Comparison of ENCODE assay signal across 16 cellular contexts in genomic region chr22:36015155-36015805, GRCh38. TPM values are rescaled to one million over a fixed set of nuclear protein-coding genes. Genes with fewer than 3 reads are reported as not detected.
DNase-seq lines count a peak whose midpoint lies in the region; ATAC-seq and TF ChIP-seq lines count a peak whose summit lies in the region.
"Had no signal": no experiment of that assay in that cellular context is flagged by ENCODE, and none has a peak within 500 bp of the region (broad histone marks: within the 10 kb centered on the region; RNA-seq: fewer than 3 reads in every experiment).

No MANE protein-coding gene starts in this region.

- no peaks in the 10 kb centered on the region for H3K27me3 Mint-ChIP-seq in type B pancreatic cell
- H3K27me3 Mint-ChIP-seq in CD14-positive monocyte (ENCODE audit: low read depth in 3 of 3) = peaks cover 0 to 5% (median 1%) of the 10 kb centered on the region in 3 donors

- no peaks in the 10 kb centered on the region for H3K36me3 ChIP-seq in muscle layer of colon (ENCODE audit: insufficient read depth, low read length)
- H3K36me3 ChIP-seq: adrenal gland, breast epithelium, heart right ventricle had no signal

- H3K4me3 ChIP-seq in coronary artery (peak overlapping the region; percentile 5), muscle layer of colon (ENCODE audit: low read depth in 1 of 2, low read length in 2 of 2) (no peak overlapping the region)
- H3K4me3 ChIP-seq: adrenal gland, breast epithelium, heart right ventricle had no signal

- no peaks in the 10 kb centered on the region for H3K27me3 ChIP-seq in muscle layer of colon (ENCODE audit: control insufficient read depth in 1 of 2, insufficient read depth in 2 of 2, low read length in 2 of 2)
- H3K27me3 ChIP-seq: adrenal gland, breast epithelium, heart right ventricle had no signal

- H3K9me3 Mint-ChIP-seq in type B pancreatic cell (no peaks in the 10 kb centered on the region), CD14-positive monocyte (peaks cover 0 to 2% (median 0%) of the 10 kb centered on the region in 7 donors)
- H3K9me3 Mint-ChIP-seq: activated T-cell treated with anti-CD3 and anti-CD28 coated beads, Interleukin-2, amount 50 U/mL, for 24 hours; CD4-positive, alpha-beta memory T cell had no signal

- H3K36me3 Mint-ChIP-seq in type B pancreatic cell = peaks cover 8% of the 10 kb centered on the region
- no peaks in the 10 kb centered on the region for H3K36me3 Mint-ChIP-seq in CD14-positive monocyte
- H3K36me3 Mint-ChIP-seq: CD4-positive, alpha-beta memory T cell had no signal

- H3K9ac ChIP-seq in muscle layer of colon (ENCODE audit: low read length) = no peak overlapping the region

- H3K4me3 Mint-ChIP-seq in type B pancreatic cell (no peak overlapping the region), CD14-positive monocyte (no peak overlapping the region)
- H3K4me3 Mint-ChIP-seq: activated T-cell treated with anti-CD3 and anti-CD28 coated beads, Interleukin-2, amount 50 U/mL, for 24 hours; CD4-positive, alpha-beta memory T cell had no signal

- peaks cover 76% of the 10 kb centered on the region for H3K4me1 Mint-ChIP-seq in type B pancreatic cell (ENCODE audit: unreplicated experiment)
- H3K4me1 Mint-ChIP-seq in CD14-positive monocyte = peaks cover 3% of the 10 kb centered on the region
- H3K4me1 Mint-ChIP-seq: CD4-positive, alpha-beta memory T cell had no signal

- TF ChIP-seq CTCF in coronary artery (IDR thresholded peaks at IDR 0.05) (no peak), type B pancreatic cell (conservative IDR thresholded peaks at IDR 0.05) (no peak), CD14-positive monocyte (IDR thresholded peaks at IDR 0.05) (no peak)

- ATAC-seq in HG03439 (IDR thresholded peaks at IDR 0.05; ENCODE audit: unreplicated experiment) = no peak

- peaks cover 63% of the 10 kb centered on the region for H3K4me1 ChIP-seq in muscle layer of colon (ENCODE audit: insufficient read depth, low read length)
- H3K4me1 ChIP-seq: breast epithelium had no signal

- no peak overlapping the region for H3K27ac ChIP-seq in coronary artery
- H3K27ac ChIP-seq in muscle layer of colon (ENCODE audit: low read depth, low read length) = peak overlapping the region; percentile 6
- H3K27ac ChIP-seq: breast epithelium had no signal

- H3K27ac Mint-ChIP-seq in type B pancreatic cell = peak overlapping the region; percentile 95
- no peak overlapping the region for H3K27ac Mint-ChIP-seq in CD14-positive monocyte
- H3K27ac Mint-ChIP-seq: activated T-cell treated with anti-CD3 and anti-CD28 coated beads, Interleukin-2, amount 50 U/mL, for 24 hours had no signal

- intact Hi-C loops in CD14-positive monocyte (cut with micrococcal nuclease) = no loop called here

- peak; percentile 27 for DNase-seq in NAMALWA (ENCODE audit: low spot score)
- DNase-seq in coronary artery (ENCODE audit: low spot score) = no peak
- no peak for DNase-seq in type B pancreatic cell (ENCODE audit: extremely low spot score, unreplicated experiment)
- DNase-seq in CD14-positive monocyte (ENCODE audit: low spot score) = no peak
- no peak for DNase-seq in AG08396 (ENCODE audit: low spot score)
- DNase-seq: activated CD4-positive, alpha-beta T cell treated with anti-CD3 and anti-CD28 coated beads for 1 hour; activated T-cell treated with anti-CD3 and anti-CD28 coated beads, Interleukin-2, amount 50 U/mL, for 24 hours; adrenal gland; CD4-positive, alpha-beta memory T cell; cortex of kidney; GDM1; heart right ventricle; NCI-H526 treated with DMSO at 0.1 percent for 48 hours had no signal

- H3K9me3 ChIP-seq in muscle layer of colon (ENCODE audit: low read length) = no peaks in the 10 kb centered on the region
- H3K9me3 ChIP-seq: adrenal gland, breast epithelium, heart right ventricle had no signal

RNA-seq across cellular contexts. Expression of gene RBFOX2, which starts 13.3 kb away (rescaled TPM):
- total RNA-seq in type B pancreatic cell (ENCODE audit: low replicate concordance) = 94.1 and 164 TPM in 2 replicates
- not detected for polyA plus RNA-seq in CD14-positive monocyte
